17 cellular contexts compared by ENCODE assay signal in the genomic region with DNA sequence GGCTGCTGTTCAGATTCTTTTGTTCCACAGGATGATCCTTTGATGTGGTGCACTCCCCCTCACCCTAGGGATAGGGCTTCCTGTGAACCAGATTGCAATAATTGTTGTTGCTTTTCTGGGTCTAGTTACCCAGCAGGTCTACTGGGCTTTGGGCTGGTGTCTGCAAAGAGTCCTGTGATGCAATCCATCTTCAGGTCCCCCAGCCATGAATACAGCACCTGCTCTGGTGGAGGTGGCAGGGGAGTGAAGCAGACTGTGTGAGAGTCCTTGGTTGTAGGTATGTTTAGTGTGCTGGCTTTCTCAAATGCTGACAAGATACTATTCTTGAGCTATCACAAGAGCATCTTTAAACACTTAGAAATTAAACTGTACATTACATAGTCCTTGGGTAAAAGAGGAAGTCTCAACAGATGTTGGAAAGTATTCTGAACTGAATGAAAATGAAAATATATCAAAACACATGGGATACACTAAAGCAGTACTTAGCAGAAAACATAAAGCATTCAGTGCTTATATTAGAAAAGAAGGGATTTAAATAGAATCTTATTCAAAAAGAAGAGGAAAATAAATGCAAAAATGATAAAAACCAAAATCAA. TPM values are rescaled to one million over a fixed set of nuclear protein-coding genes. Genes with fewer than 3 reads are reported as not detected.
"Had no signal": no experiment of that assay in that cellular context is flagged by ENCODE, and none has a peak within 500 bp of the region (broad histone marks: within the 10 kb centered on the region; RNA-seq: fewer than 3 reads in every experiment).

No MANE protein-coding gene starts in this region.

- H3K27me3 Mint-ChIP-seq: progenitor cell of endocrine pancreas had no signal

- DNase-seq: activated CD4-positive, alpha-beta T cell treated with anti-CD3 and anti-CD28 coated beads, Interleukin-2, amount 10 ng/mL, durations not matched to agents 7 days and 5 days; activated CD8-positive, alpha-beta memory T cell treated with anti-CD3 and anti-CD28 coated beads, Interleukin-2, amount 50 U/mL, for 48 hours; activated gamma-delta T cell treated with Interleukin-2 at 50 U/mL for 16 hours; activated naive CD8-positive, alpha-beta T cell treated with anti-CD3 and anti-CD28 coated beads for 36 hours; activated T-cell treated with anti-CD3 and anti-CD28 coated beads, Interleukin-2, amount 50 U/mL, for 72 hours; brain microvascular endothelial cell; effector memory CD4-positive, alpha-beta T cell; foreskin fibroblast; kidney glomerular epithelial cell; small intestine; stimulated activated CD4-positive, alpha-beta T cell treated with anti-CD3 and anti-CD28 coated beads, Interleukin-4, amount 100 ng/mL, for 24 hours; stimulated activated naive CD4-positive, alpha-beta T cell treated with Interleukin-2 at 50 U/mL for 16 hours; substantia nigra; trophoblast cell had no signal

- H3K4me3 ChIP-seq: right atrium auricular region had no signal

- H3K36me3 ChIP-seq: brain microvascular endothelial cell, right atrium auricular region had no signal

- H3K4me3 Mint-ChIP-seq: activated CD4-positive, alpha-beta T cell treated with anti-CD3 and anti-CD28 coated beads, Interleukin-2, amount 10 ng/mL, durations not matched to agents 7 days and 5 days; activated naive CD8-positive, alpha-beta T cell treated with anti-CD3 and anti-CD28 coated beads for 36 hours; activated T-cell treated with anti-CD3 and anti-CD28 coated beads, Interleukin-2, amount 50 U/mL, for 72 hours had no signal

- H3K4me1 ChIP-seq: right atrium auricular region had no signal

- H3K27me3 ChIP-seq: brain microvascular endothelial cell, right atrium auricular region had no signal

- H3K4me1 Mint-ChIP-seq: activated CD4-positive, alpha-beta T cell treated with anti-CD3 and anti-CD28 coated beads, Interleukin-2, amount 10 ng/mL, durations not matched to agents 7 days and 5 days had no signal

- ATAC-seq: activated T-cell treated with anti-CD3 and anti-CD28 coated beads, Interleukin-2, amount 50 U/mL, for 72 hours had no signal

- H3K27ac ChIP-seq: brain microvascular endothelial cell, right atrium auricular region had no signal

- H3K27ac Mint-ChIP-seq: activated CD4-positive, alpha-beta T cell treated with anti-CD3 and anti-CD28 coated beads, Interleukin-2, amount 10 ng/mL, durations not matched to agents 7 days and 5 days; activated naive CD8-positive, alpha-beta T cell treated with anti-CD3 and anti-CD28 coated beads for 36 hours; activated T-cell treated with anti-CD3 and anti-CD28 coated beads, Interleukin-2, amount 50 U/mL, for 72 hours; progenitor cell of endocrine pancreas had no signal

RNA-seq across cellular contexts. Expression of a gene that starts 49.1 kb away (rescaled TPM):
- polyA plus RNA-seq: neural cell had no signal
